ENCODE assay signal across 15 cellular contexts in the genomic region with DNA sequence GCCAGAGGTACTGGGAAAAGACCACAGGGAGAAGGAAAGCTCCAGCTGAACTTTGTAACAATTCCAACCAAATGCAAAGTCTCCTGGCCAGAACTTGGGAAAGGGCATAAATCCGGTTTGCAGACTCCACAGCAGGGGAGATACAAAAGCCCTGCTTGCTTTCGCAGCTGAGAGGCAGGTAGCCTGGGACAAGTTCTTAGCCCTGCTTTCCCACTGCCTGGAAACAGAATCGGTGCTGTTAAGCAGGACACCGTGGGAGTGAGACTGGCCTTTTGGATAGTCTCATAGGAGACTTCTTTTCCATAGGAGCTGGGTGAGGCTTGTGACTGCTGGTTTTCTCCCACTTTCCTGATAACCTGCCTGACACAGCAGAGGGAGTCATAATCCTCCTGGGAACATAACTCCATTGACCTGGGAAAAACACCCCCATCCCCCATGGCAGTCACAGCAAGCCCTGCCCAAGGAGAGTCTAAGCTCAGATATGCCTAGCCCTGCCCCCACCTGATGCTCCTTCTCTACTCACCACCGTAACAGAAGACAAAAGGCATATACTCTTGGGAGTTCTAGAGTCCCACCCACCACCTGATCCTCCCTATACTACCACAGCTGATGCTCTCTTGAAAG.
DNase-seq lines count a peak whose midpoint lies in the region; ATAC-seq and TF ChIP-seq lines count a peak whose summit lies in the region.
"Had no signal": no experiment of that assay in that cellular context is flagged by ENCODE, and none has a peak within 500 bp of the region (broad histone marks: within the 10 kb centered on the region; RNA-seq: fewer than 3 reads in every experiment).

No MANE protein-coding gene starts in this region.

- H4K20me1 ChIP-seq in BLaER1 = no peaks in the 10 kb centered on the region

- CTCF ChIA-PET in HEK293 (lab: Yijun Ruan, JAX) (no interaction called here), WTC11 (lab: Charles Lee) (interaction anchor here (1.4 kb wide), 1 partner anchor 54 kb away, joined by 4 read pairs; no protein-coding TSS in a partner anchor)

- DNase-seq in WTC11 (ENCODE audit: low spot score) (no peak), midbrain (lab: John Stamatoyannopoulos, UW) (peak; percentile 30), EL (no peak), HuH-7 (ENCODE audit: low spot score) (no peak), neuronal stem cell (ENCODE audit: low spot score) (no peak)
- DNase-seq: Calu3; CD4-positive, CD25-positive, alpha-beta regulatory T cell; HFFc6; NCI-H1092; NCI-H1694 treated with DMSO at 0.1 percent for 48 hours; NCI-H446 had no signal

- H3K27me3 Mint-ChIP-seq in WTC11 (ENCODE audit: low read depth) = no peaks in the 10 kb centered on the region
- H3K27me3 Mint-ChIP-seq: CD4-positive, CD25-positive, alpha-beta regulatory T cell had no signal

- no peak overlapping the region for H4K91ac ChIP-seq in neuronal stem cell (ENCODE audit: low read depth, low read length, poor library complexity)

- no peak overlapping the region for H3K4me3 Mint-ChIP-seq in WTC11
- H3K4me3 Mint-ChIP-seq: CD4-positive, CD25-positive, alpha-beta regulatory T cell; HFFc6 had no signal

- no peak overlapping the region for H3K4ac ChIP-seq in neuronal stem cell (ENCODE audit: low read length)

- peak overlapping the region; percentile 44; the same call in 1 of the 2 replicates for H3K27ac ChIP-seq in BLaER1
- H3K27ac ChIP-seq in HEK293 (ENCODE audit: extremely low read depth, low read depth, low read length) = no peak overlapping the region
- H3K27ac ChIP-seq in neuronal stem cell (replicated peaks; ENCODE audit: low read length) = no peak overlapping the region
- H3K27ac ChIP-seq: KMS-11 had no signal

- ATAC-seq in WTC11 (peak; percentile 56), HG02763 (IDR thresholded peaks at IDR 0.05; ENCODE audit: unreplicated experiment) (no peak)

- H2BK120ac ChIP-seq in neuronal stem cell (ENCODE audit: low read depth, low read length) = no peak overlapping the region

- no CpG with 5 or more reads among the region's 5 CpGs for WGBS in neuronal stem cell (ENCODE audit: extremely low coverage in 2 of 2, insufficient read length in 2 of 2, insufficient replicate concordance in 1 of 2), 2 donors

- no peaks in the 10 kb centered on the region for H3K36me3 ChIP-seq in BLaER1
- no peaks in the 10 kb centered on the region for H3K36me3 ChIP-seq in HEK293 (ENCODE audit: control insufficient read depth in 2 of 2, insufficient read depth in 1 of 2, low read length in 2 of 2)
- no peaks in the 10 kb centered on the region for H3K36me3 ChIP-seq in neuronal stem cell (replicated peaks in 1 of 2; ENCODE audit: control insufficient read depth in 2 of 2, insufficient read depth in 2 of 2, low read length in 2 of 2)

- H3K18ac ChIP-seq in neuronal stem cell (ENCODE audit: low read length) = no peak overlapping the region

- no peak overlapping the region for H2AK5ac ChIP-seq in neuronal stem cell (ENCODE audit: low read depth, low read length)

- peak overlapping the region; percentile 9; the same call in 1 of the 2 replicates for H3K4me3 ChIP-seq in BLaER1
- no peak overlapping the region for H3K4me3 ChIP-seq in HEK293 (ENCODE audit: low read depth, low read length)
- H3K4me3 ChIP-seq in neuronal stem cell (ENCODE audit: low read length in 2 of 2) = no peak overlapping the region

- H3K14ac ChIP-seq in neuronal stem cell (ENCODE audit: low read length) = no peak overlapping the region

- no peak overlapping the region for H2BK15ac ChIP-seq in neuronal stem cell (ENCODE audit: low read length)

- H3K27me3 ChIP-seq in BLaER1 = no peaks in the 10 kb centered on the region
- H3K27me3 ChIP-seq in neuronal stem cell (ENCODE audit: control insufficient read depth in 3 of 3, insufficient read depth in 3 of 3, low read depth in 1 of 3, low read length in 3 of 3) = no peaks in the 10 kb centered on the region

- no peak overlapping the region for H2AFZ ChIP-seq in neuronal stem cell (ENCODE audit: low read length)

- no peak overlapping the region for H2BK5ac ChIP-seq in neuronal stem cell (ENCODE audit: low read length)

- H3K4me2 ChIP-seq in BLaER1 (peak overlapping the region; percentile 84), neuronal stem cell (ENCODE audit: insufficient read depth, low read length, poor library complexity, severe bottlenecking) (no peak overlapping the region)
- H3K4me2 ChIP-seq: KMS-11 had no signal

- 0 out of 2 replicates have a peak overlapping the region, but pooled peaks have one; percentile 20 for H3K27ac Mint-ChIP-seq in WTC11
- H3K27ac Mint-ChIP-seq: HFFc6 had no signal

- no peaks in the 10 kb centered on the region for H3K36me3 Mint-ChIP-seq in WTC11
- H3K36me3 Mint-ChIP-seq: CD4-positive, CD25-positive, alpha-beta regulatory T cell had no signal

- peaks cover 22% of the 10 kb centered on the region for H3K9me3 Mint-ChIP-seq in WTC11
- H3K9me3 Mint-ChIP-seq: HFFc6 had no signal

- no peak overlapping the region for H3K23ac ChIP-seq in neuronal stem cell (ENCODE audit: low read depth, low read length, poor library complexity)

- no peak overlapping the region for H2BK12ac ChIP-seq in neuronal stem cell (ENCODE audit: low read length)

- H3K4me1 Mint-ChIP-seq in WTC11 = peaks cover 15% of the 10 kb centered on the region
- H3K4me1 Mint-ChIP-seq: CD4-positive, CD25-positive, alpha-beta regulatory T cell had no signal

- H3K9me3 ChIP-seq in BLaER1 (no peaks in the 10 kb centered on the region), HEK293 (ENCODE audit: control insufficient read depth, insufficient read depth, low read depth, low read length) (no peaks in the 10 kb centered on the region), neuronal stem cell (replicated peaks in 1 of 2; ENCODE audit: control insufficient read depth in 2 of 2, insufficient read depth in 1 of 2, low read depth in 1 of 2, low read length in 2 of 2) (peaks cover 0 to 3% of the 10 kb centered on the region in 2 donors)

- POLR2A ChIA-PET in HEK293 (lab: Yijun Ruan, JAX) (interaction anchor here (0.6 kb wide), 1 partner anchor 228 kb away, joined by 6 read pairs; no protein-coding TSS in a partner anchor), WTC11 (lab: Charles Lee) (no interaction called here)

- H3K9ac ChIP-seq in BLaER1 = no peak overlapping the region; the same call in 1 of the 2 replicates
- no peak overlapping the region for H3K9ac ChIP-seq in neuronal stem cell (ENCODE audit: low read depth, low read length, poor library complexity)
- H3K9ac ChIP-seq: KMS-11 had no signal

- peaks cover 18% of the 10 kb centered on the region for H3K4me1 ChIP-seq in BLaER1
- no peaks in the 10 kb centered on the region for H3K4me1 ChIP-seq in HEK293 (ENCODE audit: control insufficient read depth, insufficient read depth, low read length)
- peaks cover 0 to 4% of the 10 kb centered on the region in 2 donors for H3K4me1 ChIP-seq in neuronal stem cell (ENCODE audit: control insufficient read depth in 2 of 2, insufficient read depth in 1 of 2, low read depth in 1 of 2, low read length in 2 of 2)

- H4K8ac ChIP-seq in neuronal stem cell (ENCODE audit: low read depth, low read length) = no peak overlapping the region

- TF ChIP-seq CTCF in HEK293 (tag by site-specific recombination; IDR thresholded peaks at IDR 0.05) (no peak), WTC11 (IDR thresholded peaks at IDR 0.05) (no peak)

- no peaks in the 10 kb centered on the region for H3K79me1 ChIP-seq in neuronal stem cell (ENCODE audit: low read depth, low read length)

TF ChIP-seq in HEK293, 187 proteins besides CTCF, POLR2A, EP300 and RAD21 (continues in another document):
- TF ChIP-seq ZNF549 (tag by site-specific recombination; IDR thresholded peaks at IDR 0.05) = no peak
- TF ChIP-seq WT1 (tag by site-specific recombination; IDR thresholded peaks at IDR 0.05) = no peak
- TF ChIP-seq ZNF157 (tag by site-specific recombination; IDR thresholded peaks at IDR 0.05) = no peak
- TF ChIP-seq, protein P1, sequence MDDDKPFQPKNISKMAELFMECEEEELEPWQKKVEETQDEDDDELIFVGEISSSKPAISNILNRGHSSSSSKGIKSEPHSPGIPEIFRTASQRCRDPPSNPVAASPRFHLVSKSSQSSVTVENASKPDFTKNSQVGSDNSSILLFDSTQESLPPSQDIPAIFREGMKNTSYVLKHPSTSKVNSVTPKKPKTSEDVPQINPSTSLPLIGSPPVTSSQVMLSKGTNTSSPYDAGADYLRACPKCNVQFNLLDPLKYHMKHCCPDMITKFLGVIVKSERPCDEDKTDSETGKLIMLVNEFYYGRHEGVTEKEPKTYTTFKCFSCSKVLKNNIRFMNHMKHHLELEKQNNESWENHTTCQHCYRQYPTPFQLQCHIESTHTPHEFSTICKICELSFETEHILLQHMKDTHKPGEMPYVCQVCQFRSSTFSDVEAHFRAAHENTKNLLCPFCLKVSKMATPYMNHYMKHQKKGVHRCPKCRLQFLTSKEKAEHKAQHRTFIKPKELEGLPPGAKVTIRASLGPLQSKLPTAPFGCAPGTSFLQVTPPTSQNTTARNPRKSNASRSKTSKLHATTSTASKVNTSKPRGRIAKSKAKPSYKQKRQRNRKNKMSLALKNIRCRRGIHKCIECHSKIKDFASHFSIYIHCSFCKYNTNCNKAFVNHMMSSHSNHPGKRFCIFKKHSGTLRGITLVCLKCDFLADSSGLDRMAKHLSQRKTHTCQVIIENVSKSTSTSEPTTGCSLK (tag by site-specific recombination; IDR thresholded peaks at IDR 0.05) = no peak
- no peak for TF ChIP-seq ZBTB21 (tag by site-specific recombination; IDR thresholded peaks at IDR 0.05)

TF ChIP-seq in WTC11, 78 proteins besides CTCF, POLR2A, EP300 and RAD21 (continues in another document):
- TF ChIP-seq, protein P2, sequence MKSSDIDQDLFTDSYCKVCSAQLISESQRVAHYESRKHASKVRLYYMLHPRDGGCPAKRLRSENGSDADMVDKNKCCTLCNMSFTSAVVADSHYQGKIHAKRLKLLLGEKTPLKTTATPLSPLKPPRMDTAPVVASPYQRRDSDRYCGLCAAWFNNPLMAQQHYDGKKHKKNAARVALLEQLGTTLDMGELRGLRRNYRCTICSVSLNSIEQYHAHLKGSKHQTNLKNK (CRISPR knock-in tag; IDR thresholded peaks at IDR 0.05) = no peak
- TF ChIP-seq, protein P3, sequence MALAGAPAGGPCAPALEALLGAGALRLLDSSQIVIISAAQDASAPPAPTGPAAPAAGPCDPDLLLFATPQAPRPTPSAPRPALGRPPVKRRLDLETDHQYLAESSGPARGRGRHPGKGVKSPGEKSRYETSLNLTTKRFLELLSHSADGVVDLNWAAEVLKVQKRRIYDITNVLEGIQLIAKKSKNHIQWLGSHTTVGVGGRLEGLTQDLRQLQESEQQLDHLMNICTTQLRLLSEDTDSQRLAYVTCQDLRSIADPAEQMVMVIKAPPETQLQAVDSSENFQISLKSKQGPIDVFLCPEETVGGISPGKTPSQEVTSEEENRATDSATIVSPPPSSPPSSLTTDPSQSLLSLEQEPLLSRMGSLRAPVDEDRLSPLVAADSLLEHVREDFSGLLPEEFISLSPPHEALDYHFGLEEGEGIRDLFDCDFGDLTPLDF (CRISPR knock-in tag; IDR thresholded peaks at IDR 0.05) = no peak
- TF ChIP-seq EMX1 (CRISPR knock-in tag; IDR thresholded peaks at IDR 0.05) = no peak
- no peak for TF ChIP-seq ZNF138 (CRISPR knock-in tag; conservative IDR thresholded peaks at IDR 0.05)
